ENCODE assay signal across 14 cellular contexts in the genomic region with DNA sequence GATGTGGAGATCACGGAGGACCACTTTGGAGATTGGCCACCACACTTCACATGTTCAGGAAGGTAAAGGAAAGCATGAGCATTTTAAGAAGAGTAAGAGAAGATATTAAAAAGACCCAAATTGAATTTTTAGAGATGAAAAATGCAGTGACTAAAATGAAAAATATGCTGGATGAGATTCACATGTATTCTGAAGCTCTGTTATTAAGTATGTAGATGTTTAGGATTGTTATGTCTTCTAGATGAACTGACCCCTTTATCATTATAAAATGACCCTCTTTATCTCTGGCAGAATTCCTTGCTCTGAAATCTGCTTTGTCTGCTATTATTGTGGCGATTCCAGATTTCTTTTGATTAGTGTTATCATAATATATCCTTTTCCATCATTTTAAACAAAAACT.
"Had no signal": no experiment of that assay in that cellular context is flagged by ENCODE, and none has a peak within 500 bp of the region (broad histone marks: within the 10 kb centered on the region; RNA-seq: fewer than 3 reads in every experiment).

No MANE protein-coding gene starts in this region.

- H3K36me3 Mint-ChIP-seq: stimulated activated effector memory CD8-positive, alpha-beta T cell treated with anti-CD3 and anti-CD28 coated beads, Interleukin-12 subunit alpha, Interleukin-12 subunit beta, amount 100 ng/mL, for 72 hours had no signal

- H3K9me3 ChIP-seq: adrenal gland, gastrocnemius medialis, heart right ventricle, pancreas, thoracic aorta had no signal

- H3K27me3 ChIP-seq: adrenal gland, gastrocnemius medialis, heart right ventricle, pancreas had no signal

- H3K27ac ChIP-seq: adrenal gland, gastrocnemius medialis, heart right ventricle, pancreas had no signal

- H3K36me3 ChIP-seq: adrenal gland, gastrocnemius medialis, pancreas had no signal

- ATAC-seq: effector memory CD8-positive, alpha-beta T cell; gastrocnemius medialis; pancreas; stimulated activated effector memory CD8-positive, alpha-beta T cell treated with anti-CD3 and anti-CD28 coated beads, Interleukin-12 subunit alpha, Interleukin-12 subunit beta, amount 100 ng/mL, for 72 hours had no signal

- H3K9me3 Mint-ChIP-seq: effector memory CD8-positive, alpha-beta T cell; neural crest cell; stimulated activated effector memory CD8-positive, alpha-beta T cell treated with anti-CD3 and anti-CD28 coated beads, Interleukin-12 subunit alpha, Interleukin-12 subunit beta, amount 100 ng/mL, for 72 hours had no signal

- H3K4me3 ChIP-seq: adrenal gland, gastrocnemius medialis, heart right ventricle, pancreas, thoracic aorta had no signal

- H3K4me1 ChIP-seq: adrenal gland, gastrocnemius medialis, heart right ventricle, pancreas had no signal

- H3K4me1 Mint-ChIP-seq: neural crest cell; stimulated activated effector memory CD8-positive, alpha-beta T cell treated with anti-CD3 and anti-CD28 coated beads, Interleukin-12 subunit alpha, Interleukin-12 subunit beta, amount 100 ng/mL, for 72 hours had no signal

- H3K27ac Mint-ChIP-seq: effector memory CD8-positive, alpha-beta T cell; stimulated activated effector memory CD8-positive, alpha-beta T cell treated with anti-CD3 and anti-CD28 coated beads, Interleukin-12 subunit alpha, Interleukin-12 subunit beta, amount 100 ng/mL, for 72 hours had no signal

- DNase-seq: activated CD4-positive, alpha-beta T cell treated with anti-CD3 and anti-CD28 coated beads for 1 hour; activated CD4-positive, alpha-beta T cell treated with anti-CD3 and anti-CD28 coated beads, Interleukin-2, amount 50 U/mL, for 4 hours; activated naive CD4-positive, alpha-beta T cell treated with anti-CD3 and anti-CD28 coated beads, Interleukin-2, amount 50 U/mL, for 16 hours; activated T-cell treated with anti-CD3 and anti-CD28 coated beads, Interleukin-2, amount 50 U/mL, for 1 hour; adrenal gland; effector memory CD8-positive, alpha-beta T cell; heart right ventricle; pancreas; T-helper 1 cell; T1000 had no signal

- H3K4me3 Mint-ChIP-seq: effector memory CD8-positive, alpha-beta T cell; neural crest cell; stimulated activated effector memory CD8-positive, alpha-beta T cell treated with anti-CD3 and anti-CD28 coated beads, Interleukin-12 subunit alpha, Interleukin-12 subunit beta, amount 100 ng/mL, for 72 hours had no signal
